2 cellular contexts compared by ENCODE assay signal in genomic region chr11:70948416-70948815, GRCh38.
TF ChIP-seq lines count a peak whose summit lies in the region.

No MANE protein-coding gene starts in this region.

TF ChIP-seq in HepG2, 621 proteins besides CTCF, POLR2A, EP300 and RAD21:
- TF ChIP-seq ZC3H13 (CRISPR knock-in tag; IDR thresholded peaks at IDR 0.05) (no peak), ZNF432 (CRISPR knock-in tag; IDR thresholded peaks at IDR 0.05; ENCODE audit: borderline replicate concordance) (no peak), ZNF614 (CRISPR knock-in tag; IDR thresholded peaks at IDR 0.05; ENCODE audit: borderline replicate concordance) (no peak), SCMH1 (CRISPR knock-in tag; IDR thresholded peaks at IDR 0.05; ENCODE audit: borderline replicate concordance) (no peak), THAP11 (CRISPR knock-in tag; IDR thresholded peaks at IDR 0.05) (no peak), HDAC1 (CRISPR knock-in tag; IDR thresholded peaks at IDR 0.05) (no peak)

TF ChIP-seq in H1, 55 proteins besides CTCF, POLR2A, EP300 and RAD21:
- TF ChIP-seq GABPA (IDR thresholded peaks at IDR 0.05; ENCODE audit: borderline replicate concordance, insufficient read depth, low read length): no peak
- TF ChIP-seq SIN3A (conservative IDR thresholded peaks at IDR 0.05 in 1 of 2, IDR thresholded peaks at IDR 0.05 in 1 of 2; ENCODE audit: low read depth in 1 of 2, low read length in 2 of 2): no peak
- TF ChIP-seq MAX (IDR thresholded peaks at IDR 0.05): no peak
- TF ChIP-seq TBP (IDR thresholded peaks at IDR 0.05; ENCODE audit: low read depth, low read length): no peak
- TF ChIP-seq, protein P1, sequence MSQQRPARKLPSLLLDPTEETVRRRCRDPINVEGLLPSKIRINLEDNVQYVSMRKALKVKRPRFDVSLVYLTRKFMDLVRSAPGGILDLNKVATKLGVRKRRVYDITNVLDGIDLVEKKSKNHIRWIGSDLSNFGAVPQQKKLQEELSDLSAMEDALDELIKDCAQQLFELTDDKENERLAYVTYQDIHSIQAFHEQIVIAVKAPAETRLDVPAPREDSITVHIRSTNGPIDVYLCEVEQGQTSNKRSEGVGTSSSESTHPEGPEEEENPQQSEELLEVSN (IDR thresholded peaks at IDR 0.05): no peak
- TF ChIP-seq POLR2AphosphoS5 (IDR thresholded peaks at IDR 0.05; ENCODE audit: low read depth, low read length): no peak
- TF ChIP-seq KDM5A (IDR thresholded peaks at IDR 0.05; ENCODE audit: low read length): no peak
- TF ChIP-seq HDAC2 (IDR thresholded peaks at IDR 0.05; ENCODE audit: borderline replicate concordance in 1 of 2, low read depth in 2 of 2, low read length in 2 of 2): no peak
- TF ChIP-seq EZH2 (IDR thresholded peaks at IDR 0.05; ENCODE audit: low read depth, low read length, severe bottlenecking): no peak
- no peak for TF ChIP-seq KDM1A (IDR thresholded peaks at IDR 0.05; ENCODE audit: borderline replicate concordance, low read length)
- TF ChIP-seq POU5F1 (IDR thresholded peaks at IDR 0.05; ENCODE audit: low read depth, low read length): no peak
- no peak for TF ChIP-seq HDAC6 (IDR thresholded peaks at IDR 0.05; ENCODE audit: low read depth, low read length)
TF ChIP-seq in H1: peak in this region for 0.
